In genomic region chr22:37301144-37301820, GRCh38 we compare ENCODE assay signal across 17 cellular contexts. TPM values are rescaled to one million over a fixed set of nuclear protein-coding genes. Genes with fewer than 3 reads are reported as not detected.
DNase-seq lines count a peak whose midpoint lies in the region; ATAC-seq and TF ChIP-seq lines count a peak whose summit lies in the region.
"Had no signal": no experiment of that assay in that cellular context is flagged by ENCODE, and none has a peak within 500 bp of the region (broad histone marks: within the 10 kb centered on the region; RNA-seq: fewer than 3 reads in every experiment).

No MANE protein-coding gene starts in this region.

- H2AK5ac ChIP-seq in mesendoderm (ENCODE audit: low read length) = no peak overlapping the region

- no peaks in the 10 kb centered on the region for H3K79me1 ChIP-seq in mesendoderm (ENCODE audit: low read length)

- intact Hi-C loops in activated CD4-positive, alpha-beta T cell treated with anti-CD3 and anti-CD28 coated beads for 36 hours (cut with DNase I, micrococcal nuclease) = no loop called here

- no peaks in the 10 kb centered on the region for H3K9me3 Mint-ChIP-seq in activated CD4-positive, alpha-beta T cell treated with anti-CD3 and anti-CD28 coated beads for 36 hours (ENCODE audit: low read depth)
- H3K9me3 Mint-ChIP-seq in stimulated activated memory B cell treated with anti-CD40 and anti-IgM and Interleukin-4, amounts not matched to agents 10 μg/mL and 1 μg/mL and 100 μg/mL, for 72 hours = no peaks in the 10 kb centered on the region
- H3K9me3 Mint-ChIP-seq: neural crest cell had no signal

- CTCF ChIA-PET in activated CD4-positive, alpha-beta T cell treated with anti-CD3 and anti-CD28 coated beads for 36 hours (lab: Charles Lee) = interaction anchor here (0.8 to 1.6 kb wide), 5 partner anchors 9 to 30 kb away, joined by 3 to 6 read pairs (median 3); no protein-coding TSS in a partner anchor

- H3K36me3 Mint-ChIP-seq in activated CD4-positive, alpha-beta T cell treated with anti-CD3 and anti-CD28 coated beads for 36 hours (ENCODE audit: low read depth) = peaks cover 35% of the 10 kb centered on the region
- H3K36me3 Mint-ChIP-seq in stimulated activated memory B cell treated with anti-CD40 and anti-IgM and Interleukin-4, amounts not matched to agents 10 μg/mL and 1 μg/mL and 100 μg/mL, for 72 hours = peaks cover 46% of the 10 kb centered on the region

- H3K27me3 ChIP-seq in mesendoderm (ENCODE audit: insufficient read depth, low read length, poor library complexity) = no peaks in the 10 kb centered on the region

- no peak overlapping the region for H3K9ac ChIP-seq in mesendoderm (ENCODE audit: low read length)
- H3K9ac ChIP-seq: KMS-11 had no signal

- no peak overlapping the region for H3K23ac ChIP-seq in mesendoderm (ENCODE audit: low read length)

- H3K4me3 Mint-ChIP-seq in activated CD4-positive, alpha-beta T cell treated with anti-CD3 and anti-CD28 coated beads for 36 hours = peak overlapping the region; percentile 58
- no peak overlapping the region for H3K4me3 Mint-ChIP-seq in stimulated activated memory B cell treated with anti-CD40 and anti-IgM and Interleukin-4, amounts not matched to agents 10 μg/mL and 1 μg/mL and 100 μg/mL, for 72 hours
- H3K4me3 Mint-ChIP-seq: neural crest cell had no signal

- no peak overlapping the region for H3K18ac ChIP-seq in mesendoderm (ENCODE audit: low read length)

- H3K27me3 Mint-ChIP-seq in activated CD4-positive, alpha-beta T cell treated with anti-CD3 and anti-CD28 coated beads for 36 hours = no peaks in the 10 kb centered on the region
- H3K27me3 Mint-ChIP-seq in stimulated activated memory B cell treated with anti-CD40 and anti-IgM and Interleukin-4, amounts not matched to agents 10 μg/mL and 1 μg/mL and 100 μg/mL, for 72 hours = no peaks in the 10 kb centered on the region

- no peak overlapping the region for H2BK5ac ChIP-seq in mesendoderm (ENCODE audit: low read length)

- no peak overlapping the region for H3K4ac ChIP-seq in mesendoderm (ENCODE audit: low read depth, low read length)

- no peak for DNase-seq in activated CD4-positive, alpha-beta T cell treated with anti-CD3 and anti-CD28 coated beads for 36 hours
- DNase-seq in activated CD4-positive, alpha-beta T cell treated with anti-CD3 and anti-CD28 coated beads, Interleukin-2, amount 50 U/mL, for 4 hours = no peak
- DNase-seq in NB4 (ENCODE audit: low read depth) = no peak
- DNase-seq in amniotic epithelial cell (ENCODE audit: low read depth) = peak; percentile 50
- DNase-seq in mesendoderm = no peak
- DNase-seq in NCI-H82 (lab: John Stamatoyannopoulos, UW) = no peak
- DNase-seq: heart right ventricle, NCI-H1930, NCI-H69, SHP77 treated with DMSO at 0.1 percent for 48 hours had no signal

- H3K36me3 ChIP-seq in mesendoderm (ENCODE audit: control insufficient read depth, insufficient read depth, low read length) = no peaks in the 10 kb centered on the region

- H3K27ac Mint-ChIP-seq in activated CD4-positive, alpha-beta T cell treated with anti-CD3 and anti-CD28 coated beads for 36 hours = peak overlapping the region; percentile 89
- peak overlapping the region; percentile 74 for H3K27ac Mint-ChIP-seq in stimulated activated memory B cell treated with anti-CD40 and anti-IgM and Interleukin-4, amounts not matched to agents 10 μg/mL and 1 μg/mL and 100 μg/mL, for 72 hours

- no peak overlapping the region for H4K5ac ChIP-seq in mesendoderm (ENCODE audit: low read length)

- no peak overlapping the region for H3K27ac ChIP-seq in mesendoderm (ENCODE audit: low read depth, low read length)
- H3K27ac ChIP-seq: KMS-11, VCaP had no signal

- H3K4me1 Mint-ChIP-seq in activated CD4-positive, alpha-beta T cell treated with anti-CD3 and anti-CD28 coated beads for 36 hours = peaks cover 68% of the 10 kb centered on the region
- H3K4me1 Mint-ChIP-seq in stimulated activated memory B cell treated with anti-CD40 and anti-IgM and Interleukin-4, amounts not matched to agents 10 μg/mL and 1 μg/mL and 100 μg/mL, for 72 hours = peaks cover 64% of the 10 kb centered on the region

- H4K8ac ChIP-seq in mesendoderm (ENCODE audit: low read depth, low read length) = no peak overlapping the region

- ATAC-seq in activated CD4-positive, alpha-beta T cell treated with anti-CD3 and anti-CD28 coated beads for 36 hours = no peak
- ATAC-seq in stimulated activated memory B cell treated with anti-CD40 and anti-IgM and Interleukin-4, amounts not matched to agents 10 μg/mL and 1 μg/mL and 100 μg/mL, for 72 hours = no peak
- no peak for ATAC-seq in HG02938 (IDR thresholded peaks at IDR 0.05; ENCODE audit: unreplicated experiment)
- ATAC-seq: A549 had no signal

- H3K4me1 ChIP-seq in mesendoderm (ENCODE audit: control insufficient read depth, low read depth, low read length) = no peaks in the 10 kb centered on the region

- H3K4me3 ChIP-seq in NB4 (ENCODE audit: low read depth, low read length) = peak overlapping the region; percentile 3
- no peak overlapping the region for H3K4me3 ChIP-seq in mesendoderm (ENCODE audit: low read length)
- H3K4me3 ChIP-seq: A549 had no signal

- H2BK120ac ChIP-seq in mesendoderm (ENCODE audit: low read depth, low read length) = no peak overlapping the region

- H3K4me2 ChIP-seq in mesendoderm (ENCODE audit: low read length) = no peak overlapping the region
- H3K4me2 ChIP-seq: A549, KMS-11 had no signal

- no peak overlapping the region for H2BK15ac ChIP-seq in mesendoderm (replicated peaks; ENCODE audit: low read depth)

- TF ChIP-seq CTCF in NB4 (IDR thresholded peaks at IDR 0.05; ENCODE audit: low read depth, low read length) = no peak

- no CpG with 5 or more reads among the region's 6 CpGs for WGBS in mesendoderm (ENCODE audit: extremely low coverage, insufficient coverage, low lambda C conversion rate)

- no peak overlapping the region for H3K56ac ChIP-seq in mesendoderm (ENCODE audit: low read length)

- H3K79me2 ChIP-seq in mesendoderm (ENCODE audit: control insufficient read depth, insufficient read depth, low read length) = no peaks in the 10 kb centered on the region

- TF ChIP-seq POLR2A in NB4 (IDR thresholded peaks at IDR 0.05; ENCODE audit: extremely low read depth, insufficient read length) = no peak

- POLR2A ChIA-PET in activated CD4-positive, alpha-beta T cell treated with anti-CD3 and anti-CD28 coated beads for 36 hours (lab: Charles Lee) = interaction anchor here (1.2 kb wide), 1 partner anchor 73 kb away, joined by 3 read pairs; no protein-coding TSS in a partner anchor

RNA-seq across cellular contexts. Expression of gene CYTH4, which starts 19.0 kb away (rescaled TPM):
- 10 to 100 TPM; 33.1 to 42.8 TPM for total RNA-seq in activated CD4-positive, alpha-beta T cell treated with anti-CD3 and anti-CD28 coated beads for 36 hours
- not detected for polyA plus RNA-seq in mesendoderm (2013, experiment 1 of 2)
- not detected for polyA plus RNA-seq in mesendoderm (2013, experiment 2 of 2)
- total RNA-seq: epithelial cell of proximal tubule, neural crest cell had no signal

RNA-seq across cellular contexts. Expression of gene RAC2, which starts 57.2 kb away (rescaled TPM):
- total RNA-seq in activated CD4-positive, alpha-beta T cell treated with anti-CD3 and anti-CD28 coated beads for 36 hours = 100 to 1,000 TPM; 692 to 930 TPM
- polyA plus RNA-seq in mesendoderm (2013, experiment 1 of 2) = 4.6 TPM
- polyA plus RNA-seq in mesendoderm (2013, experiment 2 of 2) = 4.7 TPM
